Comparison of ENCODE assay signal across 13 cellular contexts in genomic region chr13:31192306-31192705, GRCh38.
"Had no signal": no experiment of that assay in that cellular context is flagged by ENCODE, and none has a peak within 500 bp of the region (broad histone marks: within the 10 kb centered on the region; RNA-seq: fewer than 3 reads in every experiment).

No MANE protein-coding gene starts in this region.

- H3K27me3 ChIP-seq: suprapubic skin, upper lobe of right lung had no signal

- H3K4me1 ChIP-seq: prostate gland, suprapubic skin, upper lobe of right lung had no signal

- H3K27ac ChIP-seq: brain microvascular endothelial cell, prostate gland, suprapubic skin, upper lobe of right lung had no signal

- ATAC-seq: esophagus mucosa, sciatic nerve, upper lobe of right lung had no signal

- H3K4me3 ChIP-seq: prostate gland, suprapubic skin, upper lobe of right lung had no signal

- H3K36me3 ChIP-seq: brain microvascular endothelial cell, prostate gland, suprapubic skin, upper lobe of right lung had no signal

- H3K9me3 ChIP-seq: prostate gland, suprapubic skin, upper lobe of right lung had no signal

- DNase-seq: activated CD4-positive, alpha-beta T cell treated with anti-CD3 and anti-CD28 coated beads for 4 hours; activated naive CD4-positive, alpha-beta T cell treated with anti-CD3 and anti-CD28 coated beads for 36 hours; brain microvascular endothelial cell; cerebellar nuclear complex; foreskin fibroblast; naive B cell; stimulated activated CD4-positive, alpha-beta T cell treated with anti-CD3 and anti-CD28 coated beads, Interleukin-12 subunit alpha, Interleukin-12 subunit beta, amount 100 ng/mL, for 4 hours; stimulated activated naive CD4-positive, alpha-beta T cell; upper lobe of right lung had no signal
